In the genomic region with DNA sequence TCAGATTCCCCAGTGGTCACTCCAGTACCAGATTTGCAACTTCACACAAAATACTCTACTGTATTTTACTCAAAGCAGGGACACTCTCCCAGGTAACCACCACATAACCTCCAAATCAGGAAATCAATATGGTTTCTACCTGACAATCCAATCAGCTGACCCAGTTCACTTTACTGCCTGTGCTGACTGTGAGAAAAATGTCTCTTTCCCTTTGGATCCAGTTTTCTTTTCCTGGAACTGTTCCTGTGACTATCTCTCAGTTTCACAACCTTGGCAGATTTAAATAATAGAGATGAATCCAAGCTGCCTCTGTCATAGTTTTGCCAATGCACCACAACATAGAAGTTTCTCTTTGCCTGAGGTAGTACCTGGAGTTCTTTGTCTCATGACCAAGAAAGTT, we compare ENCODE assay signal across 18 cellular contexts. TPM values are rescaled to one million over a fixed set of nuclear protein-coding genes. Genes with fewer than 3 reads are reported as not detected.
"Had no signal": no experiment of that assay in that cellular context is flagged by ENCODE, and none has a peak within 500 bp of the region (broad histone marks: within the 10 kb centered on the region; RNA-seq: fewer than 3 reads in every experiment).

No MANE protein-coding gene starts in this region.

- DNase-seq: activated CD4-positive, alpha-beta T cell treated with anti-CD3 and anti-CD28 coated beads for 36 hours; activated CD4-positive, alpha-beta T cell treated with anti-CD3 and anti-CD28 coated beads, Interleukin-2, amount 50 U/mL, for 1 hour; activated CD8-positive, alpha-beta T cell treated with anti-CD3 and anti-CD28 coated beads, Interleukin-2, amount 10 ng/mL, durations not matched to agents 7 days and 5 days; activated gamma-delta T cell treated with Interleukin-2 at 50 U/mL for 16 hours; activated naive CD4-positive, alpha-beta T cell treated with anti-CD3 and anti-CD28 coated beads, Interleukin-2, amount 10 ng/mL, durations not matched to agents 7 days and 5 days; activated T-cell treated with anti-CD3 and anti-CD28 coated beads, Interleukin-2, amount 50 U/mL, for 48 hours; central memory CD4-positive, alpha-beta T cell; NCI-H226; NCI-H774; RPMI8226 had no signal

- H3K4me3 Mint-ChIP-seq: activated CD4-positive, alpha-beta T cell treated with anti-CD3 and anti-CD28 coated beads for 36 hours; activated naive CD4-positive, alpha-beta T cell treated with anti-CD3 and anti-CD28 coated beads, Interleukin-2, amount 10 ng/mL, durations not matched to agents 7 days and 5 days; activated naive CD8-positive, alpha-beta T cell treated with anti-CD3 and anti-CD28 coated beads for 36 hours; T-cell had no signal

- H3K27ac Mint-ChIP-seq: activated CD4-positive, alpha-beta T cell treated with anti-CD3 and anti-CD28 coated beads for 36 hours; activated naive CD4-positive, alpha-beta T cell treated with anti-CD3 and anti-CD28 coated beads, Interleukin-2, amount 10 ng/mL, durations not matched to agents 7 days and 5 days; activated naive CD8-positive, alpha-beta T cell treated with anti-CD3 and anti-CD28 coated beads for 36 hours; T-cell had no signal

- H3K27ac ChIP-seq: SK-N-MC, VCaP had no signal

- H3K4me3 ChIP-seq: SK-N-MC had no signal

- H3K36me3 Mint-ChIP-seq: T-cell had no signal

- FAIRE-seq: bronchial epithelial cell had no signal

- ATAC-seq: activated CD4-positive, alpha-beta T cell treated with anti-CD3 and anti-CD28 coated beads for 36 hours; Right ventricle myocardium inferior had no signal

- H3K4me1 Mint-ChIP-seq: activated CD4-positive, alpha-beta T cell treated with anti-CD3 and anti-CD28 coated beads for 36 hours; activated naive CD8-positive, alpha-beta T cell treated with anti-CD3 and anti-CD28 coated beads for 36 hours had no signal

RNA-seq across cellular contexts. Expression of gene IL9R, which starts 29.8 kb away (rescaled TPM):
- total RNA-seq: bronchial epithelial cell, chondrocyte, M059J, Right ventricle myocardium inferior had no signal
